In the genomic region with DNA sequence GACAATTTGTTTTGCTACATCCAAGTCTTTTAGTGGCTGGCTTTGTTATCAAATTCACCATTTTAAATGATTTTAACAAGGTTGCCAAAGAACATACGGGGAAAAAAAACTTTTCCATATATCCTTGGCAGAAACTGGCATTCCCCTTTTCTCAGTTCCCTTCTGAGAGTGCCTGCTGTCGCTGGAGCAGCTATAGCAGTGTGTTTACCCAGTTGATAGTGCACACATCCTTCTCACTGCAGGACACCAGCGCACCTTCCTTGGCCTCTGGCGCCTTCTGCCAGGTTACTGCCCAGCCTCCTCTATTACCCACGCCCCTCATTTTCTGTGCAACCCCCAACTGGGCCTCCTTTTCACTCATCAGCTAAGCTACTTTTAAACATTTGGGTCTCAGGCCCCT, we compare ENCODE assay signal across 1 cellular context.
TF ChIP-seq lines count a peak whose summit lies in the region.

No MANE protein-coding gene starts in this region.

TF ChIP-seq in GM12878, 131 proteins besides CTCF, POLR2A, EP300 and RAD21:
- TF ChIP-seq SPI1 (IDR thresholded peaks at IDR 0.05; ENCODE audit: borderline replicate concordance, insufficient read depth, low read depth, low read length), result peak; percentile 41; the same call in 1 of the 2 replicates
- TF ChIP-seq, protein P1, sequence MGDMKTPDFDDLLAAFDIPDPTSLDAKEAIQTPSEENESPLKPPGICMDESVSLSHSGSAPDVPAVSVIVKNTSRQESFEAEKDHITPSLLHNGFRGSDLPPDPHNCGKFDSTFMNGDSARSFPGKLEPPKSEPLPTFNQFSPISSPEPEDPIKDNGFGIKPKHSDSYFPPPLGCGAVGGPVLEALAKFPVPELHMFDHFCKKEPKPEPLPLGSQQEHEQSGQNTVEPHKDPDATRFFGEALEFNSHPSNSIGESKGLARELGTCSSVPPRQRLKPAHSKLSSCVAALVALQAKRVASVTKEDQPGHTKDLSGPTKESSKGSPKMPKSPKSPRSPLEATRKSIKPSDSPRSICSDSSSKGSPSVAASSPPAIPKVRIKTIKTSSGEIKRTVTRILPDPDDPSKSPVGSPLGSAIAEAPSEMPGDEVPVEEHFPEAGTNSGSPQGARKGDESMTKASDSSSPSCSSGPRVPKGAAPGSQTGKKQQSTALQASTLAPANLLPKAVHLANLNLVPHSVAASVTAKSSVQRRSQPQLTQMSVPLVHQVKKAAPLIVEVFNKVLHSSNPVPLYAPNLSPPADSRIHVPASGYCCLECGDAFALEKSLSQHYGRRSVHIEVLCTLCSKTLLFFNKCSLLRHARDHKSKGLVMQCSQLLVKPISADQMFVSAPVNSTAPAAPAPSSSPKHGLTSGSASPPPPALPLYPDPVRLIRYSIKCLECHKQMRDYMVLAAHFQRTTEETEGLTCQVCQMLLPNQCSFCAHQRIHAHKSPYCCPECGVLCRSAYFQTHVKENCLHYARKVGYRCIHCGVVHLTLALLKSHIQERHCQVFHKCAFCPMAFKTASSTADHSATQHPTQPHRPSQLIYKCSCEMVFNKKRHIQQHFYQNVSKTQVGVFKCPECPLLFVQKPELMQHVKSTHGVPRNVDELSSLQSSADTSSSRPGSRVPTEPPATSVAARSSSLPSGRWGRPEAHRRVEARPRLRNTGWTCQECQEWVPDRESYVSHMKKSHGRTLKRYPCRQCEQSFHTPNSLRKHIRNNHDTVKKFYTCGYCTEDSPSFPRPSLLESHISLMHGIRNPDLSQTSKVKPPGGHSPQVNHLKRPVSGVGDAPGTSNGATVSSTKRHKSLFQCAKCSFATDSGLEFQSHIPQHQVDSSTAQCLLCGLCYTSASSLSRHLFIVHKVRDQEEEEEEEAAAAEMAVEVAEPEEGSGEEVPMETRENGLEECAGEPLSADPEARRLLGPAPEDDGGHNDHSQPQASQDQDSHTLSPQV (IDR thresholded peaks at IDR 0.05), result no peak
- TF ChIP-seq, protein P2, sequence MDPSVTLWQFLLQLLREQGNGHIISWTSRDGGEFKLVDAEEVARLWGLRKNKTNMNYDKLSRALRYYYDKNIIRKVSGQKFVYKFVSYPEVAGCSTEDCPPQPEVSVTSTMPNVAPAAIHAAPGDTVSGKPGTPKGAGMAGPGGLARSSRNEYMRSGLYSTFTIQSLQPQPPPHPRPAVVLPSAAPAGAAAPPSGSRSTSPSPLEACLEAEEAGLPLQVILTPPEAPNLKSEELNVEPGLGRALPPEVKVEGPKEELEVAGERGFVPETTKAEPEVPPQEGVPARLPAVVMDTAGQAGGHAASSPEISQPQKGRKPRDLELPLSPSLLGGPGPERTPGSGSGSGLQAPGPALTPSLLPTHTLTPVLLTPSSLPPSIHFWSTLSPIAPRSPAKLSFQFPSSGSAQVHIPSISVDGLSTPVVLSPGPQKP (IDR thresholded peaks at IDR 0.05; ENCODE audit: low read depth, low read length), result no peak
